Comparison of ENCODE assay signal across 13 cellular contexts in genomic region chr10:27464993-27465392, GRCh38. TPM values are rescaled to one million over a fixed set of nuclear protein-coding genes. Genes with fewer than 3 reads are reported as not detected.
DNase-seq lines count a peak whose midpoint lies in the region; ATAC-seq lines count a peak whose summit lies in the region.
"Had no signal": no experiment of that assay in that cellular context is flagged by ENCODE, and none has a peak within 500 bp of the region (broad histone marks: within the 10 kb centered on the region; RNA-seq: fewer than 3 reads in every experiment).

No MANE protein-coding gene starts in this region.

- ATAC-seq in GM19452 (IDR thresholded peaks at IDR 0.05; ENCODE audit: unreplicated experiment) (peak; percentile 67), HG03565 (IDR thresholded peaks at IDR 0.05; ENCODE audit: unreplicated experiment) (peak; percentile 40), GM19397 (IDR thresholded peaks at IDR 0.05; ENCODE audit: unreplicated experiment) (no peak), GM18873 (IDR thresholded peaks at IDR 0.05; ENCODE audit: low FRiP score, unreplicated experiment) (no peak), GM21381 (IDR thresholded peaks at IDR 0.05; ENCODE audit: unreplicated experiment) (no peak)

- H3K27me3 Mint-ChIP-seq in activated CD4-positive, alpha-beta memory T cell treated with anti-CD3 and anti-CD28 coated beads, Interleukin-2, amount 10 ng/mL, durations not matched to agents 7 days and 5 days: no peaks in the 10 kb centered on the region

- H3K27ac Mint-ChIP-seq in activated CD4-positive, alpha-beta memory T cell treated with anti-CD3 and anti-CD28 coated beads, Interleukin-2, amount 10 ng/mL, durations not matched to agents 7 days and 5 days: peak overlapping the region; percentile 65
- H3K27ac Mint-ChIP-seq: HFFc6 had no signal

- H4K20me1 ChIP-seq in BLaER1 treated with 17β-estradiol and CSF1 and Interleukin-3, amounts not matched to agents 10 nM and 100 nM: no peaks in the 10 kb centered on the region

- H3K4me1 Mint-ChIP-seq in activated CD4-positive, alpha-beta memory T cell treated with anti-CD3 and anti-CD28 coated beads, Interleukin-2, amount 10 ng/mL, durations not matched to agents 7 days and 5 days: peaks cover 25% of the 10 kb centered on the region

- peak overlapping the region in 9 of 11 experiments; percentile 54 to 82 (median 76); a peak in 18 of 22 replicates for H3K27ac ChIP-seq in BLaER1 treated with 17β-estradiol and CSF1 and Interleukin-3, amounts not matched to agents 10 nM and 100 nM
- H3K27ac ChIP-seq: epithelial cell of prostate had no signal

- H3K9me3 Mint-ChIP-seq in activated CD4-positive, alpha-beta memory T cell treated with anti-CD3 and anti-CD28 coated beads, Interleukin-2, amount 10 ng/mL, durations not matched to agents 7 days and 5 days: peaks cover 2% of the 10 kb centered on the region
- H3K9me3 Mint-ChIP-seq: HFFc6 had no signal

- no peak overlapping the region for H3K4me3 Mint-ChIP-seq in activated CD4-positive, alpha-beta memory T cell treated with anti-CD3 and anti-CD28 coated beads, Interleukin-2, amount 10 ng/mL, durations not matched to agents 7 days and 5 days
- H3K4me3 Mint-ChIP-seq: HFFc6 had no signal

- H3K4me3 ChIP-seq in BLaER1 treated with 17β-estradiol and CSF1 and Interleukin-3, amounts not matched to agents 10 nM and 100 nM: 0 out of 20 replicates have a peak overlapping the region, but pooled peaks of 1 of the 10 experiments have one; percentile 15

- peaks cover 25 to 69% (median 60%) of the 10 kb centered on the region in 11 experiments; a peak in 21 of 22 replicates for H3K9me3 ChIP-seq in BLaER1 treated with 17β-estradiol and CSF1 and Interleukin-3, amounts not matched to agents 10 nM and 100 nM (replicated peaks in 1 of 11)

- POLR2A ChIA-PET in activated CD4-positive, alpha-beta memory T cell treated with anti-CD3 and anti-CD28 coated beads, Interleukin-2, amount 10 ng/mL, durations not matched to agents 7 days and 5 days (lab: Charles Lee): interaction anchor here (1.1 kb wide), 1 partner anchor 39 kb away, joined by 5 read pairs; the partner anchor contains the start of gene RAB18

- H3K27me3 ChIP-seq in BLaER1 treated with 17β-estradiol and CSF1 and Interleukin-3, amounts not matched to agents 10 nM and 100 nM: no peaks in the 10 kb centered on the region

- H3K4me2 ChIP-seq in BLaER1 treated with 17β-estradiol and CSF1 and Interleukin-3, amounts not matched to agents 10 nM and 100 nM: peak overlapping the region; percentile 43 to 82 (median 67)

- H3K4me1 ChIP-seq in BLaER1 treated with 17β-estradiol and CSF1 and Interleukin-3, amounts not matched to agents 10 nM and 100 nM: peaks cover 28 to 53% (median 44%) of the 10 kb centered on the region in 10 experiments

- CTCF ChIA-PET in activated CD4-positive, alpha-beta memory T cell treated with anti-CD3 and anti-CD28 coated beads, Interleukin-2, amount 10 ng/mL, durations not matched to agents 7 days and 5 days (lab: Charles Lee): interaction anchor here (1.1 kb wide), 1 partner anchor 39 kb away, joined by 3 read pairs; the partner anchor contains the start of gene RAB18

- peaks cover 0 to 4% (median 0%) of the 10 kb centered on the region in 11 experiments; a peak in 1 of 22 replicates for H3K36me3 ChIP-seq in BLaER1 treated with 17β-estradiol and CSF1 and Interleukin-3, amounts not matched to agents 10 nM and 100 nM

- peak overlapping the region in 9 of 11 experiments; percentile 31 to 68 (median 58); a peak in 13 of 22 replicates for H3K9ac ChIP-seq in BLaER1 treated with 17β-estradiol and CSF1 and Interleukin-3, amounts not matched to agents 10 nM and 100 nM

- H3K36me3 Mint-ChIP-seq in activated CD4-positive, alpha-beta memory T cell treated with anti-CD3 and anti-CD28 coated beads, Interleukin-2, amount 10 ng/mL, durations not matched to agents 7 days and 5 days (ENCODE audit: low read depth): no peaks in the 10 kb centered on the region

- no peak for DNase-seq in activated CD4-positive, alpha-beta memory T cell treated with anti-CD3 and anti-CD28 coated beads, Interleukin-2, amount 10 ng/mL, durations not matched to agents 7 days and 5 days
- no peak for DNase-seq in NCI-H1092 (lab: John Stamatoyannopoulos, UW)
- DNase-seq: HFFc6; NCI-H748 treated with DMSO at 0.1 percent for 48 hours; stimulated activated CD4-positive, alpha-beta T cell treated with anti-CD3 and anti-CD28 coated beads, Interleukin-4, amount 100 ng/mL, for 4 hours; trophoblast cell had no signal

RNA-seq across cellular contexts. Expression of gene RAB18, which starts 39.1 kb away (rescaled TPM):
- 10 to 100 TPM; 69.5 to 72.0 TPM for total RNA-seq in activated CD4-positive, alpha-beta memory T cell treated with anti-CD3 and anti-CD28 coated beads, Interleukin-2, amount 10 ng/mL, durations not matched to agents 7 days and 5 days

Comparison
In these comparisons a context has a peak if more than half of its experiments do, and no peak if none do; other contexts are left out.
1. ATAC-seq: peak in GM19452 (single experiment) and HG03565 (single experiment); none in GM19397 (single experiment), GM18873 (single experiment) and GM21381 (single experiment).